ENCODE assay signal across 8 cellular contexts in the genomic region with DNA sequence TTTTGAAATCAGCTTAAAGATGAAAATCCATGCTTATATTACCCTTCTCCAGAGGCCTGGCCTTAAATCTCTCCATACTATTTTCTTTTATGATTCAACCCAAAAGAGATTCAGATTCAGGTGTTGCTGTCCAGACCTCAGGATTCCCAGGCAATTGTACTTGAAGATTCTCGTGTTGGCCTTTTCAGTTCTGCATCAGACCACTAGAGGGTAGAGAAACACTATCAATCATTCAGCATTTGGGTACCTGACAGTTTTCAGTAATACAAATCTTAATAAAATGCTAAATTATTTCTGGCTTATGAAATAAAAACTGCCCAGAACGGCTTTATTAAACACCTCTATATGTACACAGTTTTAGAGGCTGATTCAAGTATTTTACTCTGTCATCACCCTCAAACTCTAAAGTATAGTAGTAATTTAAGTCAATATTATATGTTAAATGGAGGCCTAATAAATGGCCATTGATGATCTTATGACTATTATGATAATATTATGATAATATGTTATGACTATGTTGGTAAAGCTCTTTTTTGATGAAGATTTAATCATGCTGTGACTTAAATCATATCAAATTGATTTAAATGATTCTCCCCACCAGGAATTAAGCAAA.
DNase-seq lines count a peak whose midpoint lies in the region; ATAC-seq and TF ChIP-seq lines count a peak whose summit lies in the region.

No MANE protein-coding gene starts in this region.

- no peaks in the 10 kb centered on the region for H3K27me3 Mint-ChIP-seq in T-helper 2 cell treated with Interferon-gamma antibody and Interleukin-4, amounts not matched to agents 5 μg/mL and 100 μg/mL, for 36 hours (ENCODE audit: low read depth)

- H3K4me3 ChIP-seq in WERI-Rb-1 (ENCODE audit: low read depth, low read length): no peak overlapping the region

- H3K27ac ChIP-seq in WERI-Rb-1: no peak overlapping the region

- H3K27me3 ChIP-seq in WERI-Rb-1 (ENCODE audit: insufficient read depth, low read depth, severe bottlenecking): no peaks in the 10 kb centered on the region

- DNase-seq in AML-193 (lab: John Stamatoyannopoulos, UW) (peak; percentile 66 to 75), NCI-H2081 (lab: John Stamatoyannopoulos, UW) (peak; percentile 47 to 69), WERI-Rb-1 (peak; percentile 8), globus pallidus (ENCODE audit: low spot score) (peak; percentile 46), pons (ENCODE audit: low spot score) (peak; percentile 80)
- no peak for DNase-seq in T-helper 2 cell treated with Interferon-gamma antibody and Interleukin-4, amounts not matched to agents 5 μg/mL and 100 μg/mL, for 36 hours (ENCODE audit: low spot score)

- H3K4me1 Mint-ChIP-seq in T-helper 2 cell treated with Interferon-gamma antibody and Interleukin-4, amounts not matched to agents 5 μg/mL and 100 μg/mL, for 36 hours (ENCODE audit: low read depth): peaks cover 36% of the 10 kb centered on the region

- TF ChIP-seq CTCF in GM12874 (IDR thresholded peaks at IDR 0.05; ENCODE audit: insufficient read depth, low read depth, low read length): peak; percentile 64
- TF ChIP-seq CTCF in WERI-Rb-1 (IDR thresholded peaks at IDR 0.05; ENCODE audit: low read depth, low read length): peak; percentile 52

- peaks cover 28% of the 10 kb centered on the region for H3K36me3 Mint-ChIP-seq in T-helper 2 cell treated with Interferon-gamma antibody and Interleukin-4, amounts not matched to agents 5 μg/mL and 100 μg/mL, for 36 hours (ENCODE audit: low read depth)

- no peak overlapping the region for H3K27ac Mint-ChIP-seq in T-helper 2 cell treated with Interferon-gamma antibody and Interleukin-4, amounts not matched to agents 5 μg/mL and 100 μg/mL, for 36 hours

- no peaks in the 10 kb centered on the region for H3K9me3 ChIP-seq in WERI-Rb-1 (ENCODE audit: severe bottlenecking)

- peaks cover 31% of the 10 kb centered on the region for H3K9me3 Mint-ChIP-seq in T-helper 2 cell treated with Interferon-gamma antibody and Interleukin-4, amounts not matched to agents 5 μg/mL and 100 μg/mL, for 36 hours

- no peak overlapping the region for H3K4me3 Mint-ChIP-seq in T-helper 2 cell treated with Interferon-gamma antibody and Interleukin-4, amounts not matched to agents 5 μg/mL and 100 μg/mL, for 36 hours

- peak; percentile 73 for ATAC-seq in HG02870 (IDR thresholded peaks at IDR 0.05; ENCODE audit: unreplicated experiment)

- H3K36me3 ChIP-seq in WERI-Rb-1: no peaks in the 10 kb centered on the region
